29 cellular contexts compared by ENCODE assay signal in the genomic region with DNA sequence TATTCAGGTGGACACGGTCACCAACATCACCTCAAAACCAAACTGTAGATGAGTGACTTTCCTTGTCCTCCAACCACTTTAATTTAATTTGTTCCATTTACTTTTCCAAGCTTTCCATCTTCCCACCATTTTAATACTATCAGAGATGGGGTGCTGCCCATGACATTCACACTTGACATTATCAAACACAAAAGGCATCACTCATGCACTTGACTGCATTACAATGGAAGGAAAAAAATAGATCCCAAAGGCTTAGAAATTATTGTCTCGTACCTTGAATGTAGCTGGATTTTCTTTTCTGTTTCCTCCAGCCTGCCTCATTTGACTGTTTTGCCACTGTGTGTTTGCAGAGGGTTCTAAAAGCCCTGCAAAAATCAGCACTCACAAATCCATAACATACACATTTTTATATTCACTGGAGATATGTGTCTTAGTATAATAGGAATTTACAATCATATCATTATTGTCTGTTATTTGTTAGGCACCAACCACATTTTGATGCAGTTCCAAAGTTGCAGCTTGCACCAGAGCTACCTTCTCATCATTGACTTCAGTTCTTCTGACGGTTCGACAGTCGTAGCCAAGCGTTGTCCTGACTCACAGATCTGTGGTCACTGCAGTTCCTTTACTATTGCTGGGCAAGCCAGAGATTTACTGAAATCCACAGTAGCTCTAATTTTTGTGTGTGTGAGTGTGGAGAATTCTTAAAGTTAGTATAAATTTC.
DNase-seq lines count a peak whose midpoint lies in the region; ATAC-seq and TF ChIP-seq lines count a peak whose summit lies in the region.
"Had no signal": no experiment of that assay in that cellular context is flagged by ENCODE, and none has a peak within 500 bp of the region (broad histone marks: within the 10 kb centered on the region; RNA-seq: fewer than 3 reads in every experiment).

No MANE protein-coding gene starts in this region.

- H3K4me3 ChIP-seq in SK-N-MC (peak overlapping the region; percentile 40), fibroblast of mammary gland (ENCODE audit: control insufficient read depth, low read depth, low read length) (no peak overlapping the region), Caco-2 (ENCODE audit: low read depth, low read length) (no peak overlapping the region)
- H3K4me3 ChIP-seq: heart left ventricle, Peyer's patch, right lobe of liver, suprapubic skin had no signal

- no peak overlapping the region for H3K4me3 Mint-ChIP-seq in Caco-2 (ENCODE audit: unreplicated experiment)
- H3K4me3 Mint-ChIP-seq in stimulated activated memory B cell treated with anti-CD40 and anti-IgM and Interleukin-4, amounts not matched to agents 10 μg/mL and 1 μg/mL and 100 μg/mL, for 72 hours: no peak overlapping the region
- H3K4me3 Mint-ChIP-seq: activated CD4-positive, alpha-beta T cell treated with anti-CD3 and anti-CD28 coated beads, Interleukin-2, amount 10 ng/mL, durations not matched to agents 24 days and 14 days; activated naive CD8-positive, alpha-beta T cell treated with anti-CD3 and anti-CD28 coated beads, Interleukin-2, amount 50 U/mL, for 24 hours; neural crest cell; stimulated activated effector memory CD8-positive, alpha-beta T cell treated with anti-CD3 and anti-CD28 coated beads, Interleukin-12 subunit alpha, Interleukin-12 subunit beta, amount 100 ng/mL, for 72 hours had no signal

- peak overlapping the region; percentile 46 for H3K9ac ChIP-seq in SK-N-MC (ENCODE audit: insufficient read length)

- CTCF ChIA-PET in Caco-2 (lab: Charles Lee): no interaction called here

- H3K9me3 ChIP-seq in SK-N-MC (ENCODE audit: low read depth, low read length) (no peaks in the 10 kb centered on the region), Caco-2 (no peaks in the 10 kb centered on the region)
- H3K9me3 ChIP-seq: heart left ventricle, Peyer's patch, right lobe of liver, suprapubic skin had no signal

- peaks cover 30% of the 10 kb centered on the region for H3K27me3 Mint-ChIP-seq in Caco-2 (ENCODE audit: insufficient read depth, unreplicated experiment)
- H3K27me3 Mint-ChIP-seq in stimulated activated memory B cell treated with anti-CD40 and anti-IgM and Interleukin-4, amounts not matched to agents 10 μg/mL and 1 μg/mL and 100 μg/mL, for 72 hours: peaks cover 5% of the 10 kb centered on the region

- peak overlapping the region; percentile 48 for H3K27ac ChIP-seq in SK-N-MC
- H3K27ac ChIP-seq: heart left ventricle, Peyer's patch, right lobe of liver, suprapubic skin had no signal

- H3K27me3 ChIP-seq in Caco-2 (replicated peaks; ENCODE audit: control insufficient read depth, insufficient read depth, low read length): no peaks in the 10 kb centered on the region
- H3K27me3 ChIP-seq: Peyer's patch, right lobe of liver had no signal

- TF ChIP-seq CTCF in fibroblast of mammary gland (conservative IDR thresholded peaks at IDR 0.05; ENCODE audit: control insufficient read depth, insufficient read depth, low read depth, low read length) (no peak), Caco-2 (IDR thresholded peaks at IDR 0.05; ENCODE audit: insufficient read depth in 1 of 2, low read depth in 1 of 2, low read length in 1 of 2, severe bottlenecking in 1 of 2, unreplicated experiment in 1 of 2) (no peak)

- H3K4me1 Mint-ChIP-seq in Caco-2 (ENCODE audit: low read depth, unreplicated experiment): no peaks in the 10 kb centered on the region
- no peaks in the 10 kb centered on the region for H3K4me1 Mint-ChIP-seq in stimulated activated memory B cell treated with anti-CD40 and anti-IgM and Interleukin-4, amounts not matched to agents 10 μg/mL and 1 μg/mL and 100 μg/mL, for 72 hours
- H3K4me1 Mint-ChIP-seq: activated CD4-positive, alpha-beta T cell treated with anti-CD3 and anti-CD28 coated beads, Interleukin-2, amount 10 ng/mL, durations not matched to agents 24 days and 14 days; activated naive CD8-positive, alpha-beta T cell treated with anti-CD3 and anti-CD28 coated beads, Interleukin-2, amount 50 U/mL, for 24 hours; stimulated activated effector memory CD8-positive, alpha-beta T cell treated with anti-CD3 and anti-CD28 coated beads, Interleukin-12 subunit alpha, Interleukin-12 subunit beta, amount 100 ng/mL, for 72 hours had no signal

- DNase-seq in GM04504 (ENCODE audit: low read depth): peak; percentile 47
- DNase-seq in SK-N-MC (ENCODE audit: low read depth, low spot score): no peak
- peak; percentile 69 for DNase-seq in fibroblast of mammary gland (ENCODE audit: low read depth)
- no peak for DNase-seq in Caco-2
- DNase-seq: activated CD4-positive, alpha-beta T cell treated with anti-CD3 and anti-CD28 coated beads, Interleukin-2, amount 10 ng/mL, durations not matched to agents 24 days and 14 days; activated naive CD8-positive, alpha-beta T cell treated with anti-CD3 and anti-CD28 coated beads, Interleukin-2, amount 50 U/mL, for 24 hours; activated T-cell treated with anti-CD3 and anti-CD28 coated beads, Interleukin-2, amount 50 U/mL, for 48 hours; AML-193; DMS153; heart left ventricle; Karpas-422; kidney glomerular epithelial cell; NCI-H1694 treated with DMSO at 0.1 percent for 48 hours; NCI-H2171 treated with DMSO at 0.1 percent for 48 hours; NCI-H526 treated with DMSO at 0.1 percent for 48 hours; Peyer's patch; right lobe of liver; SIG-M5; stimulated activated CD4-positive, alpha-beta T cell treated with anti-CD3 and anti-CD28 coated beads, Interleukin-4, amount 100 ng/mL, for 24 hours; SW 1271; T-helper 9 cell had no signal

- no peaks in the 10 kb centered on the region for H3K9me3 Mint-ChIP-seq in Caco-2 (ENCODE audit: unreplicated experiment)
- H3K9me3 Mint-ChIP-seq in stimulated activated memory B cell treated with anti-CD40 and anti-IgM and Interleukin-4, amounts not matched to agents 10 μg/mL and 1 μg/mL and 100 μg/mL, for 72 hours: no peaks in the 10 kb centered on the region
- H3K9me3 Mint-ChIP-seq: activated CD4-positive, alpha-beta T cell treated with anti-CD3 and anti-CD28 coated beads, Interleukin-2, amount 10 ng/mL, durations not matched to agents 24 days and 14 days; activated naive CD8-positive, alpha-beta T cell treated with anti-CD3 and anti-CD28 coated beads, Interleukin-2, amount 50 U/mL, for 24 hours; neural crest cell had no signal

- ATAC-seq in HG03108 (IDR thresholded peaks at IDR 0.05; ENCODE audit: unreplicated experiment): no peak
- no peak for ATAC-seq in stimulated activated memory B cell treated with anti-CD40 and anti-IgM and Interleukin-4, amounts not matched to agents 10 μg/mL and 1 μg/mL and 100 μg/mL, for 72 hours
- ATAC-seq in GM18858 (IDR thresholded peaks at IDR 0.05; ENCODE audit: unreplicated experiment): no peak
- ATAC-seq: activated naive CD8-positive, alpha-beta T cell treated with anti-CD3 and anti-CD28 coated beads, Interleukin-2, amount 50 U/mL, for 24 hours; HCT116; heart left ventricle; right lobe of liver; stimulated activated effector memory CD8-positive, alpha-beta T cell treated with anti-CD3 and anti-CD28 coated beads, Interleukin-12 subunit alpha, Interleukin-12 subunit beta, amount 100 ng/mL, for 72 hours had no signal

- no peaks in the 10 kb centered on the region for H3K4me1 ChIP-seq in Caco-2
- H3K4me1 ChIP-seq: Peyer's patch, right lobe of liver, suprapubic skin had no signal

- POLR2A ChIA-PET in Caco-2 (lab: Charles Lee): no interaction called here

- intact Hi-C loops in Caco-2 (cut with micrococcal nuclease; ENCODE audit: unreplicated experiment): no loop called here

- H3K36me3 Mint-ChIP-seq in Caco-2 (ENCODE audit: insufficient read depth, unreplicated experiment): no peaks in the 10 kb centered on the region
- no peaks in the 10 kb centered on the region for H3K36me3 Mint-ChIP-seq in stimulated activated memory B cell treated with anti-CD40 and anti-IgM and Interleukin-4, amounts not matched to agents 10 μg/mL and 1 μg/mL and 100 μg/mL, for 72 hours
- H3K36me3 Mint-ChIP-seq: stimulated activated effector memory CD8-positive, alpha-beta T cell treated with anti-CD3 and anti-CD28 coated beads, Interleukin-12 subunit alpha, Interleukin-12 subunit beta, amount 100 ng/mL, for 72 hours had no signal

- H3K36me3 ChIP-seq in SK-N-MC (ENCODE audit: insufficient read depth, low read length) (no peaks in the 10 kb centered on the region), Caco-2 (ENCODE audit: control insufficient read depth, insufficient read depth, low read length) (no peaks in the 10 kb centered on the region)
- H3K36me3 ChIP-seq: heart left ventricle, Peyer's patch, right lobe of liver, suprapubic skin had no signal

- no TSS peak for BruUV-seq in Caco-2 (replicated peaks; lab: Mats Ljungman, UMichigan)

- H3K27ac Mint-ChIP-seq in Caco-2 (ENCODE audit: unreplicated experiment): no peak overlapping the region
- no peak overlapping the region for H3K27ac Mint-ChIP-seq in stimulated activated memory B cell treated with anti-CD40 and anti-IgM and Interleukin-4, amounts not matched to agents 10 μg/mL and 1 μg/mL and 100 μg/mL, for 72 hours
- H3K27ac Mint-ChIP-seq: activated CD4-positive, alpha-beta T cell treated with anti-CD3 and anti-CD28 coated beads, Interleukin-2, amount 10 ng/mL, durations not matched to agents 24 days and 14 days; activated naive CD8-positive, alpha-beta T cell treated with anti-CD3 and anti-CD28 coated beads, Interleukin-2, amount 50 U/mL, for 24 hours; progenitor cell of endocrine pancreas; stimulated activated effector memory CD8-positive, alpha-beta T cell treated with anti-CD3 and anti-CD28 coated beads, Interleukin-12 subunit alpha, Interleukin-12 subunit beta, amount 100 ng/mL, for 72 hours had no signal

Comparison
In these comparisons a context has a peak if more than half of its experiments do, and no peak if none do; other contexts are left out.
1. DNase-seq: peak in GM04504 (single experiment) and fibroblast of mammary gland (single experiment); none in SK-N-MC (single experiment) and Caco-2 (0 of 2).